Comparison of ENCODE assay signal across 8 cellular contexts in genomic region chr16:87492721-87493554, GRCh38. TPM values are rescaled to one million over a fixed set of nuclear protein-coding genes. Genes with fewer than 3 reads are reported as not detected.
A peak's percentile ranks its signal among the peaks of the same experiment; 100 is the strongest.
DNase-seq lines count a peak whose midpoint lies in the region; ATAC-seq and TF ChIP-seq lines count a peak whose summit lies in the region.

Gene ZCCHC14 (minus strand): TSS chr16:87493024. CDS start chr16:87492238, 786 bp downstream.

- ATAC-seq in GM19025 (IDR thresholded peaks at IDR 0.05; ENCODE audit: low read depth, unreplicated experiment) (peak; percentile 88), HG03280 (IDR thresholded peaks at IDR 0.05; ENCODE audit: unreplicated experiment) (peak; percentile 77)

- peaks cover 17% of the 10 kb centered on the region for H3K4me1 ChIP-seq in colonic mucosa

- intact Hi-C loops in colonic mucosa (cut with DNase I) = no loop called here

- no peaks in the 10 kb centered on the region for H3K36me3 ChIP-seq in colonic mucosa

- no peak within 1 kb of the TSS for H3K27ac ChIP-seq in colonic mucosa

- TF ChIP-seq CTCF in AG10803 (conservative IDR thresholded peaks at IDR 0.05; ENCODE audit: low read length) (no peak), colonic mucosa (IDR thresholded peaks at IDR 0.05) (no peak)

- H3K9me3 ChIP-seq in colonic mucosa = no peaks in the 10 kb centered on the region

- peak within 1 kb of the TSS; percentile 59 to 79 for H3K9ac ChIP-seq in colonic mucosa (ENCODE audit: low read depth in 2 of 2, low read length in 2 of 2)

- H3K27me3 ChIP-seq in colonic mucosa = no peaks in the 10 kb centered on the region

- H3K4me3 ChIP-seq in AG10803 (ENCODE audit: low read length) = peak within 1 kb of the TSS; percentile 63
- peak within 1 kb of the TSS; percentile 42 for H3K4me3 ChIP-seq in colonic mucosa

- DNase-seq in AG10803 (ENCODE audit: low read depth) = peak; percentile 99
- peak; percentile 83 for DNase-seq in NCI-H446 treated with DMSO at 0.1 percent for 48 hours (lab: John Stamatoyannopoulos, UW)
- peak; percentile 99 for DNase-seq in activated CD4-positive, alpha-beta T cell treated with anti-CD3 and anti-CD28 coated beads for 4 hours
- peak; percentile 100 for DNase-seq in colonic mucosa
- DNase-seq in kidney tubule cell (ENCODE audit: low spot score) = peak; percentile 98
- peak; percentile 97 to 98 for DNase-seq in stimulated activated CD4-positive, alpha-beta T cell treated with anti-CD3 and anti-CD28 coated beads, Interleukin-1b, Interleukin-23, amount 100 ng/mL, for 1 hour (ENCODE audit: low read depth in 2 of 2)

RNA-seq across cellular contexts. Expression of gene ZCCHC14, which starts in this region (rescaled TPM):
- 10 to 100 TPM; 24.5 to 24.6 TPM for total RNA-seq in colonic mucosa
